In genomic region chr11:61532136-61533038, GRCh38 we compare ENCODE assay signal across 8 cellular contexts. TPM values are rescaled to one million over a fixed set of nuclear protein-coding genes. Genes with fewer than 3 reads are reported as not detected.
A peak's percentile ranks its signal among the peaks of the same experiment; 100 is the strongest.
DNase-seq lines count a peak whose midpoint lies in the region; ATAC-seq and TF ChIP-seq lines count a peak whose summit lies in the region.

No MANE protein-coding gene starts in this region.

- TF ChIP-seq CTCF in DOHH2 (IDR thresholded peaks at IDR 0.05; ENCODE audit: low read depth, low read length, poor library complexity, severe bottlenecking), result peak; percentile 98
- TF ChIP-seq CTCF in RWPE2 (IDR thresholded peaks at IDR 0.05; ENCODE audit: poor library complexity, severe bottlenecking), result peak; percentile 78
- TF ChIP-seq CTCF in left lung (IDR thresholded peaks at IDR 0.05), result peak; percentile 56 to 67

- H3K27ac ChIP-seq in DOHH2 (ENCODE audit: low read depth, low read length) (no peak overlapping the region), RWPE2 (ENCODE audit: poor library complexity, severe bottlenecking) (no peak overlapping the region), left lung (no peak overlapping the region)

- no peaks in the 10 kb centered on the region for H3K36me3 Mint-ChIP-seq in activated naive CD8-positive, alpha-beta T cell treated with anti-CD3 and anti-CD28 coated beads, Interleukin-2, amount 50 U/mL, for 24 hours (ENCODE audit: low read depth)

- H3F3A ChIP-seq in DOHH2 (ENCODE audit: control insufficient read depth, insufficient read depth), result no peaks in the 10 kb centered on the region

- H3K27me3 ChIP-seq in DOHH2 (ENCODE audit: control insufficient read depth, low read length) (no peaks in the 10 kb centered on the region), RWPE2 (ENCODE audit: insufficient read depth, poor library complexity, severe bottlenecking) (no peaks in the 10 kb centered on the region), left lung (no peaks in the 10 kb centered on the region)

- peak; percentile 37; the same call in 2 of the 3 replicates for ATAC-seq in RWPE2 (ENCODE audit: low read depth)
- peak; percentile 60 for ATAC-seq in activated naive CD8-positive, alpha-beta T cell treated with anti-CD3 and anti-CD28 coated beads, Interleukin-2, amount 50 U/mL, for 24 hours
- peak; percentile 65 for ATAC-seq in left lung
- ATAC-seq in stimulated activated naive CD8-positive, alpha-beta T cell treated with anti-CD3 and anti-CD28 coated beads, Interleukin-15, Interleukin-2, amounts not matched to agents 100 U/mL and 50 U/mL, for 24 hours, result no peak
- no peak for ATAC-seq in GM21723 (IDR thresholded peaks at IDR 0.05; ENCODE audit: unreplicated experiment)

- no peak overlapping the region for H3K4me3 Mint-ChIP-seq in activated naive CD8-positive, alpha-beta T cell treated with anti-CD3 and anti-CD28 coated beads, Interleukin-2, amount 50 U/mL, for 24 hours

- intact Hi-C loops in left lung (cut with DNase I), result no loop called here

- no peak overlapping the region for H3K4me2 ChIP-seq in DOHH2 (ENCODE audit: low read length)

- H3K4me3 ChIP-seq in DOHH2 (ENCODE audit: low read length) (no peak overlapping the region), RWPE2 (ENCODE audit: severe bottlenecking) (no peak overlapping the region), left lung (no peak overlapping the region)

- no peaks in the 10 kb centered on the region for H3K9me2 ChIP-seq in DOHH2 (replicated peaks; ENCODE audit: control insufficient read depth, low read length)

- no peaks in the 10 kb centered on the region for H3K36me3 ChIP-seq in DOHH2 (ENCODE audit: control insufficient read depth, low read length)
- no peaks in the 10 kb centered on the region for H3K36me3 ChIP-seq in RWPE2 (ENCODE audit: low read depth)
- H3K36me3 ChIP-seq in left lung, result no peaks in the 10 kb centered on the region

- no peaks in the 10 kb centered on the region for H3K9me3 Mint-ChIP-seq in activated naive CD8-positive, alpha-beta T cell treated with anti-CD3 and anti-CD28 coated beads, Interleukin-2, amount 50 U/mL, for 24 hours

- H3K27ac Mint-ChIP-seq in activated naive CD8-positive, alpha-beta T cell treated with anti-CD3 and anti-CD28 coated beads, Interleukin-2, amount 50 U/mL, for 24 hours, result no peak overlapping the region

- H3K9me3 ChIP-seq in DOHH2 (ENCODE audit: control insufficient read depth, insufficient read depth, low read length) (no peaks in the 10 kb centered on the region), RWPE2 (ENCODE audit: severe bottlenecking) (no peaks in the 10 kb centered on the region), left lung (no peaks in the 10 kb centered on the region)

- H4K20me1 ChIP-seq in DOHH2 (ENCODE audit: control insufficient read depth, insufficient read depth, low read depth, low read length), result no peaks in the 10 kb centered on the region

- H3K27me3 Mint-ChIP-seq in activated naive CD8-positive, alpha-beta T cell treated with anti-CD3 and anti-CD28 coated beads, Interleukin-2, amount 50 U/mL, for 24 hours, result peaks cover 24% of the 10 kb centered on the region

- no peaks in the 10 kb centered on the region for H3K4me1 Mint-ChIP-seq in activated naive CD8-positive, alpha-beta T cell treated with anti-CD3 and anti-CD28 coated beads, Interleukin-2, amount 50 U/mL, for 24 hours

- peak; percentile 99 for DNase-seq in HuH-7.5 (ENCODE audit: low spot score)
- no peak for DNase-seq in RWPE2 (ENCODE audit: low spot score)
- DNase-seq in activated naive CD8-positive, alpha-beta T cell treated with anti-CD3 and anti-CD28 coated beads, Interleukin-2, amount 50 U/mL, for 24 hours, result peak; percentile 53
- no peak for DNase-seq in left lung
- DNase-seq in stimulated activated naive CD8-positive, alpha-beta T cell treated with anti-CD3 and anti-CD28 coated beads, Interleukin-15, Interleukin-2, amounts not matched to agents 100 U/mL and 50 U/mL, for 24 hours, result peak; percentile 57
- DNase-seq in middle frontal gyrus (ENCODE audit: extremely low spot score, low spot score), result no peak

- H3K4me1 ChIP-seq in DOHH2 (ENCODE audit: control insufficient read depth, low read length), result no peaks in the 10 kb centered on the region
- no peaks in the 10 kb centered on the region for H3K4me1 ChIP-seq in RWPE2 (ENCODE audit: insufficient read depth, poor library complexity, severe bottlenecking)
- no peaks in the 10 kb centered on the region for H3K4me1 ChIP-seq in left lung

- H3K79me2 ChIP-seq in DOHH2 (ENCODE audit: control insufficient read depth, low read length), result no peaks in the 10 kb centered on the region

RNA-seq across cellular contexts. Expression of gene LRRC10B, which starts 23.8 kb away (rescaled TPM):
- total RNA-seq in left lung, result 1 to 10 TPM in 1 of 2 donors, under 1 TPM in 1; 0.29 to 5.5 TPM

RNA-seq across cellular contexts. Expression of gene SYT7, which starts 48.5 kb away (rescaled TPM):
- total RNA-seq in left lung, result 1 to 10 TPM; 2.1 to 6.4 TPM

Comparison
In these comparisons a context has a peak if more than half of its experiments do, and no peak if none do; other contexts are left out.
1. DNase-seq: peak in HuH-7.5 (single experiment), activated naive CD8-positive, alpha-beta T cell treated with anti-CD3 and anti-CD28 coated beads, Interleukin-2, amount 50 U/mL, for 24 hours (single experiment) and stimulated activated naive CD8-positive, alpha-beta T cell treated with anti-CD3 and anti-CD28 coated beads, Interleukin-15, Interleukin-2, amounts not matched to agents 100 U/mL and 50 U/mL, for 24 hours (single experiment); none in RWPE2 (single experiment), left lung (0 of 2) and middle frontal gyrus (single experiment).
2. ATAC-seq: peak in RWPE2 (single experiment), activated naive CD8-positive, alpha-beta T cell treated with anti-CD3 and anti-CD28 coated beads, Interleukin-2, amount 50 U/mL, for 24 hours (single experiment) and left lung (single experiment); none in stimulated activated naive CD8-positive, alpha-beta T cell treated with anti-CD3 and anti-CD28 coated beads, Interleukin-15, Interleukin-2, amounts not matched to agents 100 U/mL and 50 U/mL, for 24 hours (single experiment) and GM21723 (single experiment).
3. Peak in every context shown above with its lines, with median percentiles within 50 percentile points of each other: CTCF ChIP-seq.